In genomic region chr2:59858540-59858939, GRCh38 we compare ENCODE assay signal across 22 cellular contexts.
"Had no signal": no experiment of that assay in that cellular context is flagged by ENCODE, and none has a peak within 500 bp of the region (broad histone marks: within the 10 kb centered on the region; RNA-seq: fewer than 3 reads in every experiment).

No MANE protein-coding gene starts in this region.

- H3K4me1 ChIP-seq: colonic mucosa, esophagus squamous epithelium, gastrocnemius medialis, heart right ventricle, left lung, lower lobe of right lung had no signal

- H3K27me3 ChIP-seq: colonic mucosa, esophagus squamous epithelium, gastrocnemius medialis, heart right ventricle, left lung had no signal

- ATAC-seq: effector memory CD8-positive, alpha-beta T cell; esophagus mucosa; gastrocnemius medialis; left cardiac atrium; left lung; left ventricle myocardium superior; lower lobe of right lung; mucosa of descending colon had no signal

- H3K9me3 ChIP-seq: colonic mucosa, gastrocnemius medialis, lower lobe of right lung had no signal

- DNase-seq: colonic mucosa; cortex of kidney; effector CD8-positive, alpha-beta T cell; effector memory CD8-positive, alpha-beta T cell; endodermal cell; erythroblast; esophagus squamous epithelium; foreskin fibroblast; foreskin melanocyte; gastrocnemius medialis; glutamatergic neuron; head of caudate nucleus; heart right ventricle; hippocampal formation; left cardiac atrium; left lung; left ventricle myocardium superior; lower lobe of right lung; mesenchymal stem cell; mucosa of descending colon had no signal

- H3K27ac ChIP-seq: colonic mucosa, epithelial cell of prostate, esophagus squamous epithelium, gastrocnemius medialis, heart right ventricle, left lung, lower lobe of right lung had no signal

- H3K4me3 ChIP-seq: colonic mucosa, esophagus squamous epithelium, gastrocnemius medialis, heart right ventricle, left lung, lower lobe of right lung, mucosa of descending colon had no signal

- H3K36me3 ChIP-seq: colonic mucosa, esophagus squamous epithelium, gastrocnemius medialis, heart right ventricle, left lung, lower lobe of right lung had no signal
